1 cellular context compared by ENCODE assay signal in genomic region chr1:112817555-112818373, GRCh38.
TF ChIP-seq lines count a peak whose summit lies in the region.

No MANE protein-coding gene starts in this region.

TF ChIP-seq in H1, 55 proteins besides CTCF, POLR2A, EP300 and RAD21:
- TF ChIP-seq CEBPB (IDR thresholded peaks at IDR 0.05; ENCODE audit: low read depth, low read length), result no peak
- TF ChIP-seq EGR1 (IDR thresholded peaks at IDR 0.05; ENCODE audit: borderline replicate concordance, low read depth, low read length), result peak; percentile 87; the same call in 1 of the 2 replicates
- TF ChIP-seq EZH2 (IDR thresholded peaks at IDR 0.05; ENCODE audit: low read depth, low read length, severe bottlenecking), result no peak
- TF ChIP-seq FOSL1 (IDR thresholded peaks at IDR 0.05; ENCODE audit: insufficient read depth, low read depth, low read length), result no peak
- TF ChIP-seq CBX5 (IDR thresholded peaks at IDR 0.05; ENCODE audit: low read depth, low read length), result no peak
- no peak for TF ChIP-seq KDM5A (IDR thresholded peaks at IDR 0.05; ENCODE audit: low read length)
- no peak for TF ChIP-seq HDAC6 (IDR thresholded peaks at IDR 0.05; ENCODE audit: low read depth, low read length)
- no peak for TF ChIP-seq BCL11A (IDR thresholded peaks at IDR 0.05; ENCODE audit: low read depth in 2 of 2, low read length in 2 of 2)
- no peak for TF ChIP-seq MAFK (IDR thresholded peaks at IDR 0.05; ENCODE audit: low read depth, low read length)
- peak; percentile 80 for TF ChIP-seq TEAD4 (IDR thresholded peaks at IDR 0.05; ENCODE audit: low read depth, low read length)
- no peak for TF ChIP-seq BRCA1 (IDR thresholded peaks at IDR 0.05; ENCODE audit: low read depth, low read length)
- no peak for TF ChIP-seq SIX5 (IDR thresholded peaks at IDR 0.05; ENCODE audit: low read depth, low read length)
- peak; percentile 49; the same call in 1 of the 2 replicates for TF ChIP-seq YY1 (IDR thresholded peaks at IDR 0.05; ENCODE audit: low read depth, low read length)
- no peak for TF ChIP-seq E2F6 (IDR thresholded peaks at IDR 0.05)
- TF ChIP-seq SUZ12 (IDR thresholded peaks at IDR 0.05; ENCODE audit: low read length), result no peak
- TF ChIP-seq ATF2 (IDR thresholded peaks at IDR 0.05; ENCODE audit: low read length), result no peak
- peak; percentile 64; the same call in 1 of the 2 replicates for TF ChIP-seq KDM1A (IDR thresholded peaks at IDR 0.05; ENCODE audit: borderline replicate concordance, low read length)
- TF ChIP-seq TAF7 (optimal IDR thresholded peaks at IDR 0.05; ENCODE audit: borderline replicate concordance, low read depth, low read length), result no peak
- TF ChIP-seq ZNF274 (IDR thresholded peaks at IDR 0.05; ENCODE audit: borderline replicate concordance, extremely low read depth, low read length), result no peak
- no peak for TF ChIP-seq SP2 (IDR thresholded peaks at IDR 0.05; ENCODE audit: low read length)
- no peak for TF ChIP-seq POLR2AphosphoS5 (IDR thresholded peaks at IDR 0.05; ENCODE audit: low read depth, low read length)
- no peak for TF ChIP-seq RNF2 (IDR thresholded peaks at IDR 0.05; ENCODE audit: borderline replicate concordance, low read depth, low read length, missing control alignments, poor library complexity, severe bottlenecking)
- TF ChIP-seq ATF3 (IDR thresholded peaks at IDR 0.05; ENCODE audit: insufficient read depth, low read depth, low read length), result no peak
- TF ChIP-seq POU5F1 (IDR thresholded peaks at IDR 0.05; ENCODE audit: low read depth, low read length), result no peak
- TF ChIP-seq JUN (IDR thresholded peaks at IDR 0.05; ENCODE audit: low read depth, low read length), result no peak
- TF ChIP-seq CHD7 (IDR thresholded peaks at IDR 0.05; ENCODE audit: insufficient replicate concordance, low read length), result peak; percentile 94
- no peak; the same call in 1 of the 2 replicates for TF ChIP-seq MAX (IDR thresholded peaks at IDR 0.05)
- TF ChIP-seq CREB1 (IDR thresholded peaks at IDR 0.05), result no peak
- no peak for TF ChIP-seq CHD1 (IDR thresholded peaks at IDR 0.05; ENCODE audit: low read depth, low read length)
- TF ChIP-seq NANOG (IDR thresholded peaks at IDR 0.05; ENCODE audit: insufficient read depth, low read depth, low read length, poor library complexity, severe bottlenecking), result peak; percentile 76
- TF ChIP-seq ASH2L (IDR thresholded peaks at IDR 0.05; ENCODE audit: low read length), result peak; percentile 23
- TF ChIP-seq HDAC2 (IDR thresholded peaks at IDR 0.05; ENCODE audit: borderline replicate concordance in 1 of 2, low read depth in 2 of 2, low read length in 2 of 2), result peak in 1 of 2 experiments; percentile 99; a peak in 2 of 4 replicates
- TF ChIP-seq CHD2 (IDR thresholded peaks at IDR 0.05; ENCODE audit: low read length), result peak; percentile 45; the same call in 1 of the 2 replicates
- TF ChIP-seq CTBP2 (IDR thresholded peaks at IDR 0.05; ENCODE audit: borderline replicate concordance, insufficient read depth, insufficient read length, low read length), result peak; percentile 98
- no peak; a peak in 1 of 4 replicates for TF ChIP-seq SIN3A (conservative IDR thresholded peaks at IDR 0.05 in 1 of 2, IDR thresholded peaks at IDR 0.05 in 1 of 2; ENCODE audit: low read depth in 1 of 2, low read length in 2 of 2)
- TF ChIP-seq CBX8 (IDR thresholded peaks at IDR 0.05; ENCODE audit: borderline replicate concordance, low read depth, low read length), result no peak
- TF ChIP-seq SAP30 (IDR thresholded peaks at IDR 0.05; ENCODE audit: insufficient read depth, insufficient replicate concordance, low read length), result peak; percentile 38
- TF ChIP-seq GABPA (IDR thresholded peaks at IDR 0.05; ENCODE audit: borderline replicate concordance, insufficient read depth, low read length), result no peak
- no peak for TF ChIP-seq NRF1 (IDR thresholded peaks at IDR 0.05; ENCODE audit: low read depth, low read length)
- TF ChIP-seq PHF8 (conservative IDR thresholded peaks at IDR 0.05; ENCODE audit: low read depth, low read length), result no peak
- TF ChIP-seq TCF12 (IDR thresholded peaks at IDR 0.05; ENCODE audit: low read depth, low read length), result no peak
- no peak for TF ChIP-seq USF2 (IDR thresholded peaks at IDR 0.05; ENCODE audit: low read length)
- TF ChIP-seq SP1 (IDR thresholded peaks at IDR 0.05; ENCODE audit: low read depth, low read length), result peak; percentile 81
- TF ChIP-seq KDM4A (IDR thresholded peaks at IDR 0.05; ENCODE audit: low read depth, low read length, severe bottlenecking), result no peak
- TF ChIP-seq JUND (IDR thresholded peaks at IDR 0.05; ENCODE audit: low read length), result no peak
- no peak for TF ChIP-seq RBBP5 (IDR thresholded peaks at IDR 0.05; ENCODE audit: borderline replicate concordance, low read depth, low read length)
- no peak for TF ChIP-seq SP4 (IDR thresholded peaks at IDR 0.05; ENCODE audit: low read length)
- no peak for TF ChIP-seq RFX5 (IDR thresholded peaks at IDR 0.05; ENCODE audit: borderline replicate concordance, low read depth, low read length)
- TF ChIP-seq SIRT6 (IDR thresholded peaks at IDR 0.05; ENCODE audit: low read length), result no peak
- no peak for TF ChIP-seq RXRA (IDR thresholded peaks at IDR 0.05; ENCODE audit: insufficient read depth, low read depth, low read length)
- TF ChIP-seq TAF1 (IDR thresholded peaks at IDR 0.05; ENCODE audit: low read depth, low read length), result peak; percentile 38; the same call in 1 of the 2 replicates
- TF ChIP-seq GTF2F1 (IDR thresholded peaks at IDR 0.05; ENCODE audit: borderline replicate concordance, low read depth, low read length), result no peak
- no peak for TF ChIP-seq BACH1 (IDR thresholded peaks at IDR 0.05; ENCODE audit: low read length)
- TF ChIP-seq SRF (IDR thresholded peaks at IDR 0.05; ENCODE audit: low read depth, low read length), result no peak
- TF ChIP-seq TBP (IDR thresholded peaks at IDR 0.05; ENCODE audit: low read depth, low read length), result peak; percentile 55; the same call in 1 of the 2 replicates
